In genomic region chr2:197453123-197453913, GRCh38 we compare ENCODE assay signal across 8 cellular contexts. TPM values are rescaled to one million over a fixed set of nuclear protein-coding genes. Genes with fewer than 3 reads are reported as not detected.
A peak's percentile ranks its signal among the peaks of the same experiment; 100 is the strongest.
DNase-seq lines count a peak whose midpoint lies in the region; ATAC-seq, FAIRE-seq and TF ChIP-seq lines count a peak whose summit lies in the region.

Gene COQ10B, plus strand, starts transcription at chr2:197453552. Its CDS starts 9 bp downstream, at chr2:197453561.

- 0% methylated on average over 70 of the region's 70 CpGs for WGBS in pancreas, 2 donors

- FAIRE-seq in pancreas (lab: Jason Lieb, UNC) = peak; percentile 83

- no peaks in the 10 kb centered on the region for H3K27me3 ChIP-seq in pancreas
- H3K27me3 ChIP-seq in tibial artery = no peaks in the 10 kb centered on the region

- H3K36me3 ChIP-seq in pancreas (no peaks in the 10 kb centered on the region), tibial artery (no peaks in the 10 kb centered on the region)

- peaks cover 0 to 13% (median 12%) of the 10 kb centered on the region in 3 donors for H3K4me1 ChIP-seq in pancreas
- H3K4me1 ChIP-seq in tibial artery = peaks cover 0 to 38% (median 18%) of the 10 kb centered on the region in 4 donors

- DNase-seq in NCI-H1417 treated with DMSO at 0.1 percent for 48 hours (lab: John Stamatoyannopoulos, UW) = peak; percentile 98
- peak; percentile 99 for DNase-seq in SW480 (ENCODE audit: low spot score)
- peak; percentile 97 for DNase-seq in activated naive CD8-positive, alpha-beta T cell treated with anti-CD3 and anti-CD28 coated beads, Interleukin-2, amount 50 U/mL, for 24 hours
- DNase-seq in Right ventricle myocardium superior = peak; percentile 100
- peak; percentile 95 to 100 (median 100) for DNase-seq in pancreas
- peak; percentile 99 to 100 for DNase-seq in tibial artery

- peak; percentile 37 for TF ChIP-seq CTCF in GM12873 (IDR thresholded peaks at IDR 0.05; ENCODE audit: insufficient read depth, low read depth, low read length, missing control alignments)
- TF ChIP-seq CTCF in pancreas (IDR thresholded peaks at IDR 0.05) = peak in 1 of 4 donors; percentile 7
- peak in 1 of 2 experiments; percentile 22 for TF ChIP-seq CTCF in tibial artery (IDR thresholded peaks at IDR 0.05)

- H3K4me3 ChIP-seq in pancreas (peak within 1 kb of the TSS; percentile 40 to 76 (median 70)), tibial artery (peak within 1 kb of the TSS; percentile 87 to 96)

- H3K9me3 ChIP-seq in pancreas (no peaks in the 10 kb centered on the region), tibial artery (no peaks in the 10 kb centered on the region)

- peaks cover 7% of the 10 kb centered on the region for H3K36me3 Mint-ChIP-seq in activated naive CD8-positive, alpha-beta T cell treated with anti-CD3 and anti-CD28 coated beads, Interleukin-2, amount 50 U/mL, for 24 hours (ENCODE audit: low read depth)

- H3K9me3 Mint-ChIP-seq in activated naive CD8-positive, alpha-beta T cell treated with anti-CD3 and anti-CD28 coated beads, Interleukin-2, amount 50 U/mL, for 24 hours = no peaks in the 10 kb centered on the region

- peaks cover 2% of the 10 kb centered on the region for H3K27me3 Mint-ChIP-seq in activated naive CD8-positive, alpha-beta T cell treated with anti-CD3 and anti-CD28 coated beads, Interleukin-2, amount 50 U/mL, for 24 hours

- intact Hi-C loops in Right ventricle myocardium superior (cut with DNase I) (no loop called here), pancreas (cut with DNase I) (no loop called here), tibial artery (cut with DNase I; ENCODE audit: low total_unique reads) (loop anchor here (2.0 to 5.0 kb wide), 2 partner anchors 45 to 254 kb away; partner anchors contain the start of genes HSPD1 and MARS2)

- peak within 1 kb of the TSS; percentile 96 to 100 (median 99) for H3K27ac ChIP-seq in pancreas
- H3K27ac ChIP-seq in tibial artery = peak within 1 kb of the TSS; percentile 99 to 100

- peak; percentile 94 for ATAC-seq in HG02763 (IDR thresholded peaks at IDR 0.05; ENCODE audit: unreplicated experiment)
- peak; percentile 95 for ATAC-seq in activated naive CD8-positive, alpha-beta T cell treated with anti-CD3 and anti-CD28 coated beads, Interleukin-2, amount 50 U/mL, for 24 hours
- peak; percentile 99 for ATAC-seq in Right ventricle myocardium superior (ENCODE audit: poor library complexity)
- peak; percentile 94 to 98 (median 94) for ATAC-seq in pancreas

- peak within 1 kb of the TSS; percentile 100 for H3K27ac Mint-ChIP-seq in activated naive CD8-positive, alpha-beta T cell treated with anti-CD3 and anti-CD28 coated beads, Interleukin-2, amount 50 U/mL, for 24 hours

- peaks cover 51% of the 10 kb centered on the region for H3K4me1 Mint-ChIP-seq in activated naive CD8-positive, alpha-beta T cell treated with anti-CD3 and anti-CD28 coated beads, Interleukin-2, amount 50 U/mL, for 24 hours

- peak within 1 kb of the TSS; percentile 100 for H3K4me3 Mint-ChIP-seq in activated naive CD8-positive, alpha-beta T cell treated with anti-CD3 and anti-CD28 coated beads, Interleukin-2, amount 50 U/mL, for 24 hours

RNA-seq across cellular contexts. Expression of gene COQ10B, which starts in this region (rescaled TPM):
- total RNA-seq in Right ventricle myocardium superior = 20.6 TPM
- total RNA-seq in pancreas = 10 to 100 TPM in 2 of 6 donors, 1 to 10 TPM in 4; 7.6 to 10.1 (median 9.7) TPM
- polyA plus RNA-seq in pancreas = 10 to 100 TPM in 1 of 2 donors, 1 to 10 TPM in 1; 5.7 to 10.8 TPM

Comparison
In these comparisons a context has a peak if more than half of its experiments do, and no peak if none do; other contexts are left out.
1. Peak in every context shown above with its lines: DNase-seq, ATAC-seq, H3K4me3 ChIP-seq and H3K27ac ChIP-seq.